7 cellular contexts compared by ENCODE assay signal in the genomic region with DNA sequence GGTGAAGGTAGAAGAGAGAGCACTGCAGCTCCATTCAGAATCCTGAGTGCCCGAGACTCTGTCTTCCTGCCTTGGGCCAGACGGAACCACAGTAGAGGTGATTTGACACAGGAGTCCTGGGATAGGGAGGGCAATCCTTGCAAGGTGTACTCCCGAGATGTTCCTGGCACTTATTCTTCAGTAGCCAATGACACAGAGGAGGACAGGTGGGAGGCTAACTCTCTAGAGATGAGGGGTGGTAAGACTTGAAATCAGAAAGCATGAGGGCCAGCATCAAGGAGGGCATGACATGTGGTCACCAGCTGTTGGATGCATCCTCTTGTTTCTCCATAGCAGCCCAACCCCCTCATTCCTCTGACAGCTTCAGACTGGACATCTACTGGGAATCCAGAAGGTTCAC. TPM values are rescaled to one million over a fixed set of nuclear protein-coding genes. Genes with fewer than 3 reads are reported as not detected.
"Had no signal": no experiment of that assay in that cellular context is flagged by ENCODE, and none has a peak within 500 bp of the region (broad histone marks: within the 10 kb centered on the region; RNA-seq: fewer than 3 reads in every experiment).

No MANE protein-coding gene starts in this region.

- H3K36me3 Mint-ChIP-seq: IgD-negative memory B cell had no signal

- H3K4me1 Mint-ChIP-seq: IgD-negative memory B cell had no signal

- H3K27ac Mint-ChIP-seq: GM23338, H9 had no signal

- ATAC-seq: GM23338, HepG2 had no signal

- H3K4me3 ChIP-seq: GM23338 had no signal

- H3K9me3 Mint-ChIP-seq: GM23338, H9 had no signal

- DNase-seq: H9, HCEC 1CT, KBM-7 had no signal

- H3K4me3 Mint-ChIP-seq: GM23338, H9, IgD-negative memory B cell had no signal

- H3K27ac ChIP-seq: HL-60 had no signal

RNA-seq across cellular contexts. Expression of gene CSMD2, which starts 56.3 kb away (rescaled TPM):
- total RNA-seq: HepG2 had no signal
